ENCODE assay signal across 21 cellular contexts in genomic region chr18:31070206-31070605, GRCh38. TPM values are rescaled to one million over a fixed set of nuclear protein-coding genes. Genes with fewer than 3 reads are reported as not detected.
DNase-seq lines count a peak whose midpoint lies in the region; ATAC-seq, FAIRE-seq and TF ChIP-seq lines count a peak whose summit lies in the region.
"Had no signal": no experiment of that assay in that cellular context is flagged by ENCODE, and none has a peak within 500 bp of the region (broad histone marks: within the 10 kb centered on the region; RNA-seq: fewer than 3 reads in every experiment).

No MANE protein-coding gene starts in this region.

- H4K20me1 ChIP-seq in astrocyte (ENCODE audit: insufficient read depth, low read length): no peaks in the 10 kb centered on the region

- H3K27me3 Mint-ChIP-seq in astrocyte (ENCODE audit: low read depth, unreplicated experiment): no peaks in the 10 kb centered on the region
- no peaks in the 10 kb centered on the region for H3K27me3 Mint-ChIP-seq in nephron (ENCODE audit: low read depth)

- ATAC-seq in foreskin keratinocyte: no peak
- ATAC-seq: HepG2 had no signal

- H3K27ac Mint-ChIP-seq in astrocyte (ENCODE audit: unreplicated experiment) (no peak overlapping the region), nephron (peak overlapping the region; percentile 5 to 74 (median 29))
- H3K27ac Mint-ChIP-seq: CD4-positive, CD25-positive, alpha-beta regulatory T cell had no signal

- no peaks in the 10 kb centered on the region for H3K27me3 ChIP-seq in astrocyte (ENCODE audit: insufficient read depth, low read length)
- no peaks in the 10 kb centered on the region for H3K27me3 ChIP-seq in foreskin keratinocyte
- H3K27me3 ChIP-seq in mesendoderm (ENCODE audit: insufficient read depth, low read length, poor library complexity): no peaks in the 10 kb centered on the region
- H3K27me3 ChIP-seq: SJCRH30 had no signal

- no peaks in the 10 kb centered on the region for H3K79me2 ChIP-seq in astrocyte (ENCODE audit: insufficient read depth, low read length)
- H3K79me2 ChIP-seq in mesendoderm (ENCODE audit: control insufficient read depth, insufficient read depth, low read length): no peaks in the 10 kb centered on the region

- no peak overlapping the region for H3K9ac ChIP-seq in astrocyte (ENCODE audit: low read length)
- no peak overlapping the region for H3K9ac ChIP-seq in mesendoderm (ENCODE audit: low read length)

- H3K27ac ChIP-seq in astrocyte (ENCODE audit: low read depth, low read length) (no peak overlapping the region), foreskin keratinocyte (peak overlapping the region; percentile 22), mesendoderm (ENCODE audit: low read depth, low read length) (no peak overlapping the region)
- H3K27ac ChIP-seq: SJCRH30 had no signal

- no peak overlapping the region for H2BK5ac ChIP-seq in mesendoderm (ENCODE audit: low read length)

- FAIRE-seq in astrocyte (lab: Jason Lieb, UNC): no peak
- FAIRE-seq: H1, HepG2, RCC 7860 had no signal

- H3K4me3 Mint-ChIP-seq in astrocyte (ENCODE audit: unreplicated experiment) (no peak overlapping the region), nephron (no peak overlapping the region)
- H3K4me3 Mint-ChIP-seq: CD4-positive, CD25-positive, alpha-beta regulatory T cell had no signal

- H2AFZ ChIP-seq in astrocyte (ENCODE audit: low read depth, low read length): no peak overlapping the region

- H3K4me1 Mint-ChIP-seq in astrocyte (ENCODE audit: low read depth, unreplicated experiment) (peaks cover 6% of the 10 kb centered on the region), nephron (peaks cover 6% of the 10 kb centered on the region)
- H3K4me1 Mint-ChIP-seq: CD4-positive, CD25-positive, alpha-beta regulatory T cell had no signal

- H3K9me3 Mint-ChIP-seq in astrocyte (ENCODE audit: unreplicated experiment): no peaks in the 10 kb centered on the region
- H3K9me3 Mint-ChIP-seq in nephron: no peaks in the 10 kb centered on the region

- H4K5ac ChIP-seq in mesendoderm (ENCODE audit: low read length): no peak overlapping the region

- DNase-seq in HEK293T (ENCODE audit: extremely low spot score) (no peak), astrocyte (ENCODE audit: low read depth) (peak; percentile 37), foreskin keratinocyte (no peak), mesendoderm (no peak), foreskin fibroblast (no peak), GM03348 (ENCODE audit: low spot score) (no peak)
- DNase-seq in activated CD4-positive, alpha-beta T cell treated with anti-CD3 and anti-CD28 coated beads for 1 hour: no peak
- DNase-seq: CD4-positive, CD25-positive, alpha-beta regulatory T cell; DMS79 treated with DMSO at 0.1 percent for 48 hours; KBM-7; NCI-H1092 treated with DMSO at 0.1 percent for 48 hours; NCI-H146; NCI-H2029; NCI-H524 treated with DMSO at 0.1 percent for 48 hours; OCI-M1 had no signal

- H3K79me1 ChIP-seq in mesendoderm (ENCODE audit: low read length): no peaks in the 10 kb centered on the region

- H3K36me3 Mint-ChIP-seq in astrocyte (ENCODE audit: low read depth, unreplicated experiment) (peaks cover 3% of the 10 kb centered on the region), nephron (ENCODE audit: low read depth) (peaks cover 50% of the 10 kb centered on the region)
- H3K36me3 Mint-ChIP-seq: CD4-positive, CD25-positive, alpha-beta regulatory T cell had no signal

- H3K4me2 ChIP-seq in astrocyte (ENCODE audit: low read length) (no peak overlapping the region), mesendoderm (ENCODE audit: low read length) (no peak overlapping the region)

- H3K56ac ChIP-seq in mesendoderm (ENCODE audit: low read length): no peak overlapping the region

- POLR2A ChIA-PET in HEK293T (lab: Yijun Ruan, JAX): interaction anchor here (1.2 kb wide), 1 partner anchor 28 kb away, joined by 3 read pairs; no protein-coding TSS in a partner anchor

- peaks cover 3% of the 10 kb centered on the region for H3K4me1 ChIP-seq in astrocyte (ENCODE audit: insufficient read depth, low read length)
- H3K4me1 ChIP-seq in foreskin keratinocyte: peaks cover 6% of the 10 kb centered on the region
- no peaks in the 10 kb centered on the region for H3K4me1 ChIP-seq in mesendoderm (ENCODE audit: control insufficient read depth, low read depth, low read length)
- H3K4me1 ChIP-seq: SJCRH30 had no signal

- no peak overlapping the region for H2BK15ac ChIP-seq in mesendoderm (replicated peaks; ENCODE audit: low read depth)

- H3K36me3 ChIP-seq in astrocyte (ENCODE audit: insufficient read depth, low read length) (no peaks in the 10 kb centered on the region), mesendoderm (ENCODE audit: control insufficient read depth, insufficient read depth, low read length) (peaks cover 1% of the 10 kb centered on the region)
- H3K36me3 ChIP-seq: SJCRH30 had no signal

- H3K23ac ChIP-seq in mesendoderm (ENCODE audit: low read length): no peak overlapping the region

- no peak overlapping the region for H3K4ac ChIP-seq in mesendoderm (ENCODE audit: low read depth, low read length)

- H4K8ac ChIP-seq in mesendoderm (ENCODE audit: low read depth, low read length): no peak overlapping the region

- H3K4me3 ChIP-seq in astrocyte (ENCODE audit: insufficient read depth, low read depth, low read length) (no peak overlapping the region), mesendoderm (ENCODE audit: low read length) (no peak overlapping the region), foreskin fibroblast (ENCODE audit: low read depth in 1 of 2, low read length in 2 of 2) (no peak overlapping the region)
- H3K4me3 ChIP-seq: SJCRH30 had no signal

- no peak overlapping the region for H2BK120ac ChIP-seq in mesendoderm (ENCODE audit: low read depth, low read length)

- no CpG with 5 or more reads among the region's 3 CpGs for WGBS in mesendoderm (ENCODE audit: extremely low coverage, insufficient coverage, low lambda C conversion rate)

- no peak overlapping the region for H3K18ac ChIP-seq in mesendoderm (ENCODE audit: low read length)

- no peaks in the 10 kb centered on the region for H3K9me3 ChIP-seq in astrocyte (ENCODE audit: insufficient read depth, low read depth, low read length)
- H3K9me3 ChIP-seq: SJCRH30 had no signal

- no peak for TF ChIP-seq CTCF in astrocyte (IDR thresholded peaks at IDR 0.05; ENCODE audit: insufficient read depth, low read depth, low read length)
- no peak for TF ChIP-seq CTCF in foreskin keratinocyte (conservative IDR thresholded peaks at IDR 0.05)
- no peak for TF ChIP-seq CTCF in nephron (IDR thresholded peaks at IDR 0.05; ENCODE audit: unreplicated experiment in 3 of 3)
- no peak for TF ChIP-seq CTCF in foreskin fibroblast (IDR thresholded peaks at IDR 0.05; ENCODE audit: low read depth, low read length)

- no peak overlapping the region for H2AK5ac ChIP-seq in mesendoderm (ENCODE audit: low read length)

- CTCF ChIA-PET in HEK293T (lab: Yijun Ruan, JAX): no interaction called here

TF ChIP-seq in HEK293T, 16 proteins besides CTCF, POLR2A, EP300 and RAD21:
- TF ChIP-seq ELF4 (IDR thresholded peaks at IDR 0.05): no peak
- TF ChIP-seq PKNOX1 (IDR thresholded peaks at IDR 0.05): peak; percentile 39; the same call in 1 of the 2 replicates

RNA-seq across cellular contexts. Expression of gene DSC3, which starts 27.7 kb away (rescaled TPM):
- total RNA-seq in astrocyte (5.2 and 5.6 TPM in 2 replicates), foreskin keratinocyte (136 and 140 TPM in 2 replicates)
- polyA plus RNA-seq in foreskin keratinocyte: 23.4 and 27.8 TPM in 2 replicates
- polyA plus RNA-seq in mesendoderm (2013, experiment 1 of 2): 1.2 TPM
- 1.1 TPM for polyA plus RNA-seq in mesendoderm (2013, experiment 2 of 2)
- total RNA-seq: CD4-positive, CD25-positive, alpha-beta regulatory T cell; SJCRH30 had no signal
- polyA plus RNA-seq: BJ; CD4-positive, CD25-positive, alpha-beta regulatory T cell had no signal

RNA-seq across cellular contexts. Expression of gene DSC2, which starts 32.0 kb away (rescaled TPM):
- total RNA-seq in astrocyte (39.4 and 48.7 TPM in 2 replicates), foreskin keratinocyte (31.4 and 31.5 TPM in 2 replicates)
- 6.6 and 7.3 TPM in 2 replicates for polyA plus RNA-seq in foreskin keratinocyte
- polyA plus RNA-seq in mesendoderm (2013, experiment 1 of 2): 28.2 TPM
- polyA plus RNA-seq in mesendoderm (2013, experiment 2 of 2): 29.3 TPM
- total RNA-seq: CD4-positive, CD25-positive, alpha-beta regulatory T cell; SJCRH30 had no signal
- polyA plus RNA-seq: BJ; CD4-positive, CD25-positive, alpha-beta regulatory T cell had no signal

Comparison
In these comparisons a context has a peak if more than half of its experiments do, and no peak if none do; other contexts are left out.
1. RNA of gene DSC3, which starts 27.7 kb away (total RNA-seq): 136 to 140 TPM in foreskin keratinocyte; 5.2 to 5.6 TPM in astrocyte; every median in the first group is over 10 times any median in the second.